In the genomic region with DNA sequence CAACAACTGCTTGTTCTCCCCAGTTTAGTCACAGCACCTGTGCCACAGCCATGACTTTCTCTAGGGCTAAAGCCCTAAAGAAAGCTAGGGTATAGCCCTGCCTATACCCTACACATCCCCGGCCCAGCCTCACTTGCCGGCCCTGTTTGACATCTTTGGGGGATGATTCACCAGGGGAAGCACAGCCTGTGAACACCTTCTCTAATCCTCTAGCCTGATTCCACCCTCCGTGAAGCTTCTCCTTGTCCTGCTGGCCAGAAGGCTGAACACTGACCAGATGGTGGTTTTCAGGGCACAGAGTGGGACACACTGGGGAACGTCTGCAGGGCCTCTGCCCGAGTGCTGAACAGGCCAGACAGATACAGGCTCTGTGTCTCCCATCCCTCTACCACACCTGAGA, we compare ENCODE assay signal across 2 cellular contexts.
A peak's percentile ranks its signal among the peaks of the same experiment; 100 is the strongest.
TF ChIP-seq lines count a peak whose summit lies in the region.

No MANE protein-coding gene starts in this region.

TF ChIP-seq in IMR-90, 13 proteins besides CTCF, POLR2A, EP300 and RAD21:
- TF ChIP-seq RCOR1 (IDR thresholded peaks at IDR 0.05; ENCODE audit: insufficient replicate concordance, low read length) (no peak), SMC3 (IDR thresholded peaks at IDR 0.05; ENCODE audit: low read depth, low read length) (no peak), MAFK (IDR thresholded peaks at IDR 0.05; ENCODE audit: low read depth, low read length) (no peak), MAZ (IDR thresholded peaks at IDR 0.05; ENCODE audit: borderline replicate concordance, low read depth, low read length) (no peak), CEBPB (IDR thresholded peaks at IDR 0.05; ENCODE audit: low read depth, low read length) (no peak), RFX5 (IDR thresholded peaks at IDR 0.05; ENCODE audit: low read depth, low read length) (no peak), CHD1 (IDR thresholded peaks at IDR 0.05; ENCODE audit: low read depth, low read length) (no peak), NFE2L2 (IDR thresholded peaks at IDR 0.05; ENCODE audit: low read depth, low read length) (no peak), BHLHE40 (IDR thresholded peaks at IDR 0.05; ENCODE audit: low read depth, low read length) (no peak)
- TF ChIP-seq, protein P1, sequence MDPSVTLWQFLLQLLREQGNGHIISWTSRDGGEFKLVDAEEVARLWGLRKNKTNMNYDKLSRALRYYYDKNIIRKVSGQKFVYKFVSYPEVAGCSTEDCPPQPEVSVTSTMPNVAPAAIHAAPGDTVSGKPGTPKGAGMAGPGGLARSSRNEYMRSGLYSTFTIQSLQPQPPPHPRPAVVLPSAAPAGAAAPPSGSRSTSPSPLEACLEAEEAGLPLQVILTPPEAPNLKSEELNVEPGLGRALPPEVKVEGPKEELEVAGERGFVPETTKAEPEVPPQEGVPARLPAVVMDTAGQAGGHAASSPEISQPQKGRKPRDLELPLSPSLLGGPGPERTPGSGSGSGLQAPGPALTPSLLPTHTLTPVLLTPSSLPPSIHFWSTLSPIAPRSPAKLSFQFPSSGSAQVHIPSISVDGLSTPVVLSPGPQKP (IDR thresholded peaks at IDR 0.05; ENCODE audit: borderline replicate concordance, low read depth, low read length), result no peak
- TF ChIP-seq, protein P2, sequence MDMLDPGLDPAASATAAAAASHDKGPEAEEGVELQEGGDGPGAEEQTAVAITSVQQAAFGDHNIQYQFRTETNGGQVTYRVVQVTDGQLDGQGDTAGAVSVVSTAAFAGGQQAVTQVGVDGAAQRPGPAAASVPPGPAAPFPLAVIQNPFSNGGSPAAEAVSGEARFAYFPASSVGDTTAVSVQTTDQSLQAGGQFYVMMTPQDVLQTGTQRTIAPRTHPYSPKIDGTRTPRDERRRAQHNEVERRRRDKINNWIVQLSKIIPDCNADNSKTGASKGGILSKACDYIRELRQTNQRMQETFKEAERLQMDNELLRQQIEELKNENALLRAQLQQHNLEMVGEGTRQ (IDR thresholded peaks at IDR 0.05; ENCODE audit: low read depth, low read length), result no peak

TF ChIP-seq in HepG2, 621 proteins besides CTCF, POLR2A, EP300 and RAD21:
- TF ChIP-seq FOSL2 (CRISPR knock-in tag; IDR thresholded peaks at IDR 0.05), result 0 out of 2 replicates have a peak, but pooled peaks have one; percentile 6
- TF ChIP-seq, protein P3, sequence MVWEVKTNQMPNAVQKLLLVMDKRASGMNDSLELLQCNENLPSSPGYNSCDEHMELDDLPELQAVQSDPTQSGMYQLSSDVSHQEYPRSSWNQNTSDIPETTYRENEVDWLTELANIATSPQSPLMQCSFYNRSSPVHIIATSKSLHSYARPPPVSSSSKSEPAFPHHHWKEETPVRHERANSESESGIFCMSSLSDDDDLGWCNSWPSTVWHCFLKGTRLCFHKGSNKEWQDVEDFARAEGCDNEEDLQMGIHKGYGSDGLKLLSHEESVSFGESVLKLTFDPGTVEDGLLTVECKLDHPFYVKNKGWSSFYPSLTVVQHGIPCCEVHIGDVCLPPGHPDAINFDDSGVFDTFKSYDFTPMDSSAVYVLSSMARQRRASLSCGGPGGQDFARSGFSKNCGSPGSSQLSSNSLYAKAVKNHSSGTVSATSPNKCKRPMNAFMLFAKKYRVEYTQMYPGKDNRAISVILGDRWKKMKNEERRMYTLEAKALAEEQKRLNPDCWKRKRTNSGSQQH (CRISPR knock-in tag; IDR thresholded peaks at IDR 0.05; ENCODE audit: low read depth), result no peak
